8 cellular contexts compared by ENCODE assay signal in genomic region chr6:113879186-113880096, GRCh38. TPM values are rescaled to one million over a fixed set of nuclear protein-coding genes. Genes with fewer than 3 reads are reported as not detected.
DNase-seq lines count a peak whose midpoint lies in the region; ATAC-seq, FAIRE-seq and TF ChIP-seq lines count a peak whose summit lies in the region.

No MANE protein-coding gene starts in this region.

- H3K27ac ChIP-seq in CD8-positive, alpha-beta memory T cell (ENCODE audit: low read depth, low read length): no peak overlapping the region

- peak; percentile 100 for ATAC-seq in HG02798 (IDR thresholded peaks at IDR 0.05; ENCODE audit: poor library complexity, unreplicated experiment)

- H3K27ac Mint-ChIP-seq in CD8-positive, alpha-beta memory T cell: no peak overlapping the region

- H3K4me3 ChIP-seq in epithelial cell of proximal tubule (ENCODE audit: low read depth, low read length): no peak overlapping the region
- no peak overlapping the region for H3K4me3 ChIP-seq in CD8-positive, alpha-beta memory T cell (ENCODE audit: low read length)

- H3K9me3 Mint-ChIP-seq in CD8-positive, alpha-beta memory T cell: no peaks in the 10 kb centered on the region

- H3K36me3 Mint-ChIP-seq in CD8-positive, alpha-beta memory T cell: no peaks in the 10 kb centered on the region

- peaks cover 6 to 51% of the 10 kb centered on the region in 2 donors for H3K27me3 Mint-ChIP-seq in CD8-positive, alpha-beta memory T cell

- no peaks in the 10 kb centered on the region for H3K4me1 Mint-ChIP-seq in CD8-positive, alpha-beta memory T cell

- CTCF ChIA-PET in CD8-positive, alpha-beta memory T cell (lab: Charles Lee): no interaction called here

- FAIRE-seq in GM18507 (lab: Jason Lieb, UNC): peak; percentile 89

- POLR2A ChIA-PET in CD8-positive, alpha-beta memory T cell (lab: Charles Lee): no interaction called here

- H3K36me3 ChIP-seq in CD8-positive, alpha-beta memory T cell (ENCODE audit: insufficient read depth, low read length): no peaks in the 10 kb centered on the region

- no peak overlapping the region for H3K4me3 Mint-ChIP-seq in CD8-positive, alpha-beta memory T cell

- DNase-seq in AG20443 (ENCODE audit: low spot score) (peak; percentile 79), GM18507 (ENCODE audit: extremely low spot score, insufficient read length, low read depth) (no peak), NCI-H1048 (lab: John Stamatoyannopoulos, UW) (peak; percentile 12), SHP77 (lab: John Stamatoyannopoulos, UW) (peak; percentile 67 to 77), epithelial cell of proximal tubule (ENCODE audit: low read depth) (no peak), myocyte (ENCODE audit: low read depth) (peak; percentile 81)
- DNase-seq in CD8-positive, alpha-beta memory T cell: no peak

- H3K9me3 ChIP-seq in CD8-positive, alpha-beta memory T cell (ENCODE audit: low read length): no peaks in the 10 kb centered on the region

- peak; percentile 83 for TF ChIP-seq CTCF in epithelial cell of proximal tubule (conservative IDR thresholded peaks at IDR 0.05; ENCODE audit: low read depth, low read length)

- no peaks in the 10 kb centered on the region for H3K4me1 ChIP-seq in CD8-positive, alpha-beta memory T cell (ENCODE audit: insufficient read depth, low read length)

- no peaks in the 10 kb centered on the region for H3K27me3 ChIP-seq in CD8-positive, alpha-beta memory T cell (ENCODE audit: insufficient read depth, low read length, poor library complexity, severe bottlenecking)

RNA-seq across cellular contexts. Expression of gene MARCKS, which starts 22.3 kb away (rescaled TPM):
- 133 and 177 TPM in 2 replicates for total RNA-seq in epithelial cell of proximal tubule
- total RNA-seq in myocyte: 89.0 and 103 TPM in 2 replicates
- polyA plus RNA-seq in myocyte (2012): 108 TPM
- total RNA-seq in CD8-positive, alpha-beta memory T cell: 1 to 10 TPM in 1 of 2 experiments, under 1 TPM in 1; 0.96 to 1.1 TPM
- polyA plus RNA-seq in CD8-positive, alpha-beta memory T cell: not detected

Comparison
In these comparisons a context has a peak if more than half of its experiments do, and no peak if none do; other contexts are left out.
1. DNase-seq: peak in AG20443 (single experiment), NCI-H1048 (single experiment), SHP77 (2 of 2) and myocyte (single experiment); none in GM18507 (single experiment), epithelial cell of proximal tubule (single experiment) and CD8-positive, alpha-beta memory T cell (0 of 5).
2. RNA of gene MARCKS, which starts 22.3 kb away (total RNA-seq): 133 to 177 TPM in epithelial cell of proximal tubule and 89.0 to 103 TPM in myocyte; 0.96 to 1.1 TPM in CD8-positive, alpha-beta memory T cell; every median in the first group is over 10 times any median in the second.